1 cellular context compared by ENCODE assay signal in genomic region chr12:24810378-24810777, GRCh38.
TF ChIP-seq lines count a peak whose summit lies in the region.

No MANE protein-coding gene starts in this region.

TF ChIP-seq in K562, 482 proteins besides CTCF, POLR2A, EP300 and RAD21 (continued from another document):
- TF ChIP-seq CUX1 (CRISPR knock-in tag; IDR thresholded peaks at IDR 0.05) = no peak
- no peak for TF ChIP-seq JUN (IDR thresholded peaks at IDR 0.05; ENCODE audit: borderline replicate concordance, low read depth, low read length)
- no peak for TF ChIP-seq JUN (CRISPR knock-in tag; IDR thresholded peaks at IDR 0.05; ENCODE audit: borderline replicate concordance)
- TF ChIP-seq ELF2 (CRISPR knock-in tag; IDR thresholded peaks at IDR 0.05) = no peak
- no peak for TF ChIP-seq KDM1A (IDR thresholded peaks at IDR 0.05)
- no peak for TF ChIP-seq NFE2L1 (tag; IDR thresholded peaks at IDR 0.05; ENCODE audit: borderline replicate concordance, low read depth)
- TF ChIP-seq ZNF696 (CRISPR knock-in tag; conservative IDR thresholded peaks at IDR 0.05) = no peak
- no peak for TF ChIP-seq ZBTB43 (CRISPR knock-in tag; IDR thresholded peaks at IDR 0.05)
- TF ChIP-seq, protein P1, sequence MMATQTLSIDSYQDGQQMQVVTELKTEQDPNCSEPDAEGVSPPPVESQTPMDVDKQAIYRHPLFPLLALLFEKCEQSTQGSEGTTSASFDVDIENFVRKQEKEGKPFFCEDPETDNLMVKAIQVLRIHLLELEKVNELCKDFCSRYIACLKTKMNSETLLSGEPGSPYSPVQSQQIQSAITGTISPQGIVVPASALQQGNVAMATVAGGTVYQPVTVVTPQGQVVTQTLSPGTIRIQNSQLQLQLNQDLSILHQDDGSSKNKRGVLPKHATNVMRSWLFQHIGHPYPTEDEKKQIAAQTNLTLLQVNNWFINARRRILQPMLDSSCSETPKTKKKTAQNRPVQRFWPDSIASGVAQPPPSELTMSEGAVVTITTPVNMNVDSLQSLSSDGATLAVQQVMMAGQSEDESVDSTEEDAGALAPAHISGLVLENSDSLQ (IDR thresholded peaks at IDR 0.05) = peak; percentile 42; the same call in 1 of the 2 replicates
- TF ChIP-seq BRCA1 (IDR thresholded peaks at IDR 0.05) = no peak
- TF ChIP-seq BRCA1 (CRISPR knock-in tag; IDR thresholded peaks at IDR 0.05) = no peak
- TF ChIP-seq, protein P2, sequence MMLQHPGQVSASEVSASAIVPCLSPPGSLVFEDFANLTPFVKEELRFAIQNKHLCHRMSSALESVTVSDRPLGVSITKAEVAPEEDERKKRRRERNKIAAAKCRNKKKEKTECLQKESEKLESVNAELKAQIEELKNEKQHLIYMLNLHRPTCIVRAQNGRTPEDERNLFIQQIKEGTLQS (IDR thresholded peaks at IDR 0.05) = peak; percentile 30; the same call in 1 of the 2 replicates
- TF ChIP-seq, protein P2 (CRISPR knock-in tag; conservative IDR thresholded peaks at IDR 0.05) = no peak
- no peak for TF ChIP-seq ZNF217 (CRISPR knock-in tag; IDR thresholded peaks at IDR 0.05)
- TF ChIP-seq XRCC5 (IDR thresholded peaks at IDR 0.05; ENCODE audit: low read depth, low read length) = no peak
- TF ChIP-seq POLR2AphosphoS2 (IDR thresholded peaks at IDR 0.05; ENCODE audit: low read length) = peak; percentile 48; the same call in 1 of the 2 replicates
- TF ChIP-seq HIVEP1 (CRISPR knock-in tag; IDR thresholded peaks at IDR 0.05) = no peak
- TF ChIP-seq, protein P3, sequence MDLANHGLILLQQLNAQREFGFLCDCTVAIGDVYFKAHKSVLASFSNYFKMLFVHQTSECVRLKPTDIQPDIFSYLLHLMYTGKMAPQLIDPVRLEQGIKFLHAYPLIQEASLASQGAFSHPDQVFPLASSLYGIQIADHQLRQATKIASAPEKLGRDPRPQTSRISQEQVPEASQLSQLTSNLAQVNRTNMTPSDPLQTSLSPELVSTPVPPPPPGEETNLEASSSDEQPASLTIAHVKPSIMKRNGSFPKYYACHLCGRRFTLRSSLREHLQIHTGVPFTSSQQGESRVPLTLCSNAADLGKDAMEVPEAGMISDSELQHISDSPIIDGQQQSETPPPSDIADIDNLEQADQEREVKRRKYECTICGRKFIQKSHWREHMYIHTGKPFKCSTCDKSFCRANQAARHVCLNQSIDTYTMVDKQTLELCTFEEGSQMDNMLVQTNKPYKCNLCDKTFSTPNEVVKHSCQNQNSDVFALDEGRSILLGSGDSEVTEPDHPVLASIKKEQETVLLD (IDR thresholded peaks at IDR 0.05) = no peak
- no peak for TF ChIP-seq ZNF212 (CRISPR knock-in tag; IDR thresholded peaks at IDR 0.05)
- TF ChIP-seq FOXJ2 (tag; IDR thresholded peaks at IDR 0.05) = 0 out of 2 replicates have a peak, but pooled peaks have one; percentile 17
TF ChIP-seq in K562: peak in this region for 6.
